Comparison of ENCODE assay signal across 8 cellular contexts in genomic region chr2:64101141-64101591, GRCh38. TPM values are rescaled to one million over a fixed set of nuclear protein-coding genes. Genes with fewer than 3 reads are reported as not detected.
A peak's percentile ranks its signal among the peaks of the same experiment; 100 is the strongest.
DNase-seq lines count a peak whose midpoint lies in the region; ATAC-seq and TF ChIP-seq lines count a peak whose summit lies in the region.

No MANE protein-coding gene starts in this region.

- DNase-seq in natural killer cell treated with Interleukin-12 subunit alpha and Interleukin-12 subunit beta and Interleukin-15 and Interleukin-18, amount 100 ng/mL, for 72 hours (ENCODE audit: low spot score): no peak
- DNase-seq in natural killer cell (no peak), sigmoid colon (no peak), coronary artery (ENCODE audit: low spot score) (no peak)
- no peak for DNase-seq in activated CD8-positive, alpha-beta T cell treated with anti-CD3 and anti-CD28 coated beads, Interleukin-2, amount 10 ng/mL, durations not matched to agents 7 days and 5 days

- peaks cover 0 to 8% of the 10 kb centered on the region in 2 donors for H3K4me1 Mint-ChIP-seq in natural killer cell treated with Interleukin-12 subunit alpha and Interleukin-12 subunit beta and Interleukin-15 and Interleukin-18, amount 100 ng/mL, for 72 hours (ENCODE audit: low read depth in 2 of 2)
- no peaks in the 10 kb centered on the region for H3K4me1 Mint-ChIP-seq in natural killer cell
- peaks cover 9% of the 10 kb centered on the region for H3K4me1 Mint-ChIP-seq in activated CD8-positive, alpha-beta T cell treated with anti-CD3 and anti-CD28 coated beads, Interleukin-2, amount 10 ng/mL, durations not matched to agents 7 days and 5 days (ENCODE audit: low read depth)

- POLR2A ChIA-PET in activated CD8-positive, alpha-beta T cell treated with anti-CD3 and anti-CD28 coated beads, Interleukin-2, amount 10 ng/mL, durations not matched to agents 7 days and 5 days (lab: Charles Lee): interaction anchor here (1.0 kb wide), 1 partner anchor 42 kb away, joined by 3 read pairs; no protein-coding TSS in a partner anchor

- TF ChIP-seq EP300 in sigmoid colon (IDR thresholded peaks at IDR 0.05): no peak

- ATAC-seq in natural killer cell treated with Interleukin-12 subunit alpha and Interleukin-12 subunit beta and Interleukin-15 and Interleukin-18, amount 100 ng/mL, for 72 hours: peak in 1 of 2 donors; percentile 79
- ATAC-seq in natural killer cell (no peak), HG02970 (IDR thresholded peaks at IDR 0.05; ENCODE audit: low FRiP score, unreplicated experiment) (peak; percentile 47), HG03342 (IDR thresholded peaks at IDR 0.05; ENCODE audit: unreplicated experiment) (no peak)
- ATAC-seq in activated CD8-positive, alpha-beta T cell treated with anti-CD3 and anti-CD28 coated beads, Interleukin-2, amount 10 ng/mL, durations not matched to agents 7 days and 5 days: peak; percentile 62

- CTCF ChIA-PET in activated CD8-positive, alpha-beta T cell treated with anti-CD3 and anti-CD28 coated beads, Interleukin-2, amount 10 ng/mL, durations not matched to agents 7 days and 5 days (lab: Charles Lee): interaction anchor here (1.4 to 1.9 kb wide), 5 partner anchors 33 to 229 kb away, joined by 4 to 11 read pairs (median 7); no protein-coding TSS in a partner anchor

- peaks cover 18% of the 10 kb centered on the region for H3K36me3 Mint-ChIP-seq in natural killer cell treated with Interleukin-12 subunit alpha and Interleukin-12 subunit beta and Interleukin-15 and Interleukin-18, amount 100 ng/mL, for 72 hours
- H3K36me3 Mint-ChIP-seq in natural killer cell: peaks cover 13% of the 10 kb centered on the region
- peaks cover 37% of the 10 kb centered on the region for H3K36me3 Mint-ChIP-seq in activated CD8-positive, alpha-beta T cell treated with anti-CD3 and anti-CD28 coated beads, Interleukin-2, amount 10 ng/mL, durations not matched to agents 7 days and 5 days (ENCODE audit: low read depth)

- peak overlapping the region; percentile 11 to 54 for H3K27ac Mint-ChIP-seq in natural killer cell treated with Interleukin-12 subunit alpha and Interleukin-12 subunit beta and Interleukin-15 and Interleukin-18, amount 100 ng/mL, for 72 hours
- H3K27ac Mint-ChIP-seq in natural killer cell: no peak overlapping the region
- H3K27ac Mint-ChIP-seq in activated CD8-positive, alpha-beta T cell treated with anti-CD3 and anti-CD28 coated beads, Interleukin-2, amount 10 ng/mL, durations not matched to agents 7 days and 5 days: peak overlapping the region; percentile 62

- H3K9me3 ChIP-seq in thymus (ENCODE audit: control insufficient read depth) (no peaks in the 10 kb centered on the region), sigmoid colon (no peaks in the 10 kb centered on the region)

- no peak for TF ChIP-seq CTCF in natural killer cell (IDR thresholded peaks at IDR 0.05)
- no peak for TF ChIP-seq CTCF in sigmoid colon (IDR thresholded peaks at IDR 0.05)
- no peak for TF ChIP-seq CTCF in coronary artery (IDR thresholded peaks at IDR 0.05)

- TF ChIP-seq POLR2A in sigmoid colon (IDR thresholded peaks at IDR 0.05): no peak

- H3K27me3 ChIP-seq in thymus (ENCODE audit: control insufficient read depth, insufficient read depth) (no peaks in the 10 kb centered on the region), sigmoid colon (no peaks in the 10 kb centered on the region)

- H3K27me3 Mint-ChIP-seq in natural killer cell treated with Interleukin-12 subunit alpha and Interleukin-12 subunit beta and Interleukin-15 and Interleukin-18, amount 100 ng/mL, for 72 hours: no peaks in the 10 kb centered on the region
- H3K27me3 Mint-ChIP-seq in natural killer cell (ENCODE audit: low read depth in 2 of 2): no peaks in the 10 kb centered on the region
- no peaks in the 10 kb centered on the region for H3K27me3 Mint-ChIP-seq in activated CD8-positive, alpha-beta T cell treated with anti-CD3 and anti-CD28 coated beads, Interleukin-2, amount 10 ng/mL, durations not matched to agents 7 days and 5 days (ENCODE audit: low read depth)

- H3K4me3 ChIP-seq in thymus (ENCODE audit: low read length): no peak overlapping the region
- H3K4me3 ChIP-seq in sigmoid colon: no peak overlapping the region
- H3K4me3 ChIP-seq in coronary artery: no peak overlapping the region

- H3K27ac ChIP-seq in thymus (ENCODE audit: low read depth) (peak overlapping the region; percentile 46), sigmoid colon (no peak overlapping the region), coronary artery (no peak overlapping the region)

- H3K9me3 Mint-ChIP-seq in natural killer cell treated with Interleukin-12 subunit alpha and Interleukin-12 subunit beta and Interleukin-15 and Interleukin-18, amount 100 ng/mL, for 72 hours: no peaks in the 10 kb centered on the region
- H3K9me3 Mint-ChIP-seq in natural killer cell: no peaks in the 10 kb centered on the region
- no peaks in the 10 kb centered on the region for H3K9me3 Mint-ChIP-seq in activated CD8-positive, alpha-beta T cell treated with anti-CD3 and anti-CD28 coated beads, Interleukin-2, amount 10 ng/mL, durations not matched to agents 7 days and 5 days (ENCODE audit: insufficient read depth)

- H3K4me3 Mint-ChIP-seq in natural killer cell treated with Interleukin-12 subunit alpha and Interleukin-12 subunit beta and Interleukin-15 and Interleukin-18, amount 100 ng/mL, for 72 hours: no peak overlapping the region
- no peak overlapping the region for H3K4me3 Mint-ChIP-seq in natural killer cell
- no peak overlapping the region for H3K4me3 Mint-ChIP-seq in activated CD8-positive, alpha-beta T cell treated with anti-CD3 and anti-CD28 coated beads, Interleukin-2, amount 10 ng/mL, durations not matched to agents 7 days and 5 days

- intact Hi-C loops in natural killer cell (cut with micrococcal nuclease): no loop called here
- intact Hi-C loops in sigmoid colon (cut with DNase I): no loop called here

- no peaks in the 10 kb centered on the region for H3K4me1 ChIP-seq in thymus (ENCODE audit: control insufficient read depth, insufficient read depth, low read length)
- H3K4me1 ChIP-seq in sigmoid colon: peaks cover 0 to 31% (median 25%) of the 10 kb centered on the region in 4 donors

- H3K36me3 ChIP-seq in thymus (ENCODE audit: control insufficient read depth, insufficient read depth) (peaks cover 12% of the 10 kb centered on the region), sigmoid colon (peaks cover 1 to 30% (median 9%) of the 10 kb centered on the region in 4 donors)

RNA-seq across cellular contexts. Expression of gene PELI1, which starts 43.1 kb away (rescaled TPM):
- 10 to 100 TPM; 51.1 to 64.1 TPM for total RNA-seq in natural killer cell treated with Interleukin-12 subunit alpha and Interleukin-12 subunit beta and Interleukin-15 and Interleukin-18, amount 100 ng/mL, for 72 hours
- total RNA-seq in natural killer cell (100 to 1,000 TPM in 1 of 3 donors, 10 to 100 TPM in 2; 42.3 to 141 (median 65.0) TPM), sigmoid colon (10 to 100 TPM; 22.0 to 30.8 (median 24.9) TPM)
- 10 to 100 TPM; 21.1 to 21.9 TPM for total RNA-seq in activated CD8-positive, alpha-beta T cell treated with anti-CD3 and anti-CD28 coated beads, Interleukin-2, amount 10 ng/mL, durations not matched to agents 7 days and 5 days
- polyA plus RNA-seq in thymus (61.2 TPM), sigmoid colon (10 to 100 TPM; 18.6 to 30.5 (median 21.5) TPM)

Comparison
In these comparisons a context has a peak if more than half of its experiments do, and no peak if none do; other contexts are left out.
1. H3K27ac Mint-ChIP-seq: peak in natural killer cell treated with Interleukin-12 subunit alpha and Interleukin-12 subunit beta and Interleukin-15 and Interleukin-18, amount 100 ng/mL, for 72 hours (2 of 2) and activated CD8-positive, alpha-beta T cell treated with anti-CD3 and anti-CD28 coated beads, Interleukin-2, amount 10 ng/mL, durations not matched to agents 7 days and 5 days (single experiment); none in natural killer cell (0 of 2).
2. ATAC-seq: peak in HG02970 (single experiment) and activated CD8-positive, alpha-beta T cell treated with anti-CD3 and anti-CD28 coated beads, Interleukin-2, amount 10 ng/mL, durations not matched to agents 7 days and 5 days (single experiment); none in natural killer cell (0 of 3) and HG03342 (single experiment).